1 cellular context compared by ENCODE assay signal in the genomic region with DNA sequence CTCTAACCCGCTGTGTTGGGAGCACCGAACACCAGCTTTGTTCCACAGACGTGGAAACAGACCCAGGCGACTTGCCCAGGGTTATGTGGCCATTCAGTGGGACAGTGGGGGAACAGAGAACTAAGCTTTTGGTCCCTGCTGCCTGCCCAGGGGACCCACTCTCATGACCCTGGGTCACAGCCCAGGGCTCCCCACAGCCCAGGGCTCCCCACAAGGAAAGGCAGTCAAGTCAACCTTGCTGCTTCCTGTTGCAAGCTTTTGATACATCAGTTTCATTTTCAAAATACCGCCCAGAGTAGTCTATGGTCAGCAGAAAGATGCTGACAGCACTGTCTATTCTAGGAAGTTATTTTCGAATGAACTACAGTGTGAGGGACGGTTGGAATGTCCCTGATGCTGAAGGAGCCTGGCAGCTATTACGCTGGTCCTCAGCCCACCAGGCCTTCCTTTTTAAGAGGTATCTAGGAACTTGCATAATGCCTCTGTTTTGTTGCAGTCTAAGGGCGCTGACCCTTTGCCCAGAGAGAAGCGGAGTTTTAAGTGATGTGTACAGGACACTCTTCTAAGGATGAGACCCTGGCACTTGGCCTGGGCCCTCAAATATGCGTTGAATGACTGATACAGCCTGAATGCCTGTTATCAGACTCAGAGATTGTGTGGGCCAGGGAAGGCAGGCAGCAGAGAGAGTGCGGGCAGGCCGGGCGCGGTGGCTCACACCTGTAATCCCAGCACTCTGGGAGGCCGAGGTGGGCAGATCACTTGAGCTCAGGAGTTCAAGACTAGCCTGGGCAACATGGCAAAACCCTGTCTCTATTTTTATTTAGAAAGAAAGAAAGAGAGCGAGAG.
TF ChIP-seq lines count a peak whose summit lies in the region.

No MANE protein-coding gene starts in this region.

TF ChIP-seq in GM23338, 12 proteins besides CTCF, POLR2A, EP300 and RAD21 (continued from another document):
- TF ChIP-seq, protein P1, sequence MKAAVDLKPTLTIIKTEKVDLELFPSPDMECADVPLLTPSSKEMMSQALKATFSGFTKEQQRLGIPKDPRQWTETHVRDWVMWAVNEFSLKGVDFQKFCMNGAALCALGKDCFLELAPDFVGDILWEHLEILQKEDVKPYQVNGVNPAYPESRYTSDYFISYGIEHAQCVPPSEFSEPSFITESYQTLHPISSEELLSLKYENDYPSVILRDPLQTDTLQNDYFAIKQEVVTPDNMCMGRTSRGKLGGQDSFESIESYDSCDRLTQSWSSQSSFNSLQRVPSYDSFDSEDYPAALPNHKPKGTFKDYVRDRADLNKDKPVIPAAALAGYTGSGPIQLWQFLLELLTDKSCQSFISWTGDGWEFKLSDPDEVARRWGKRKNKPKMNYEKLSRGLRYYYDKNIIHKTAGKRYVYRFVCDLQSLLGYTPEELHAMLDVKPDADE (IDR thresholded peaks at IDR 0.05): no peak
- TF ChIP-seq, protein P2, sequence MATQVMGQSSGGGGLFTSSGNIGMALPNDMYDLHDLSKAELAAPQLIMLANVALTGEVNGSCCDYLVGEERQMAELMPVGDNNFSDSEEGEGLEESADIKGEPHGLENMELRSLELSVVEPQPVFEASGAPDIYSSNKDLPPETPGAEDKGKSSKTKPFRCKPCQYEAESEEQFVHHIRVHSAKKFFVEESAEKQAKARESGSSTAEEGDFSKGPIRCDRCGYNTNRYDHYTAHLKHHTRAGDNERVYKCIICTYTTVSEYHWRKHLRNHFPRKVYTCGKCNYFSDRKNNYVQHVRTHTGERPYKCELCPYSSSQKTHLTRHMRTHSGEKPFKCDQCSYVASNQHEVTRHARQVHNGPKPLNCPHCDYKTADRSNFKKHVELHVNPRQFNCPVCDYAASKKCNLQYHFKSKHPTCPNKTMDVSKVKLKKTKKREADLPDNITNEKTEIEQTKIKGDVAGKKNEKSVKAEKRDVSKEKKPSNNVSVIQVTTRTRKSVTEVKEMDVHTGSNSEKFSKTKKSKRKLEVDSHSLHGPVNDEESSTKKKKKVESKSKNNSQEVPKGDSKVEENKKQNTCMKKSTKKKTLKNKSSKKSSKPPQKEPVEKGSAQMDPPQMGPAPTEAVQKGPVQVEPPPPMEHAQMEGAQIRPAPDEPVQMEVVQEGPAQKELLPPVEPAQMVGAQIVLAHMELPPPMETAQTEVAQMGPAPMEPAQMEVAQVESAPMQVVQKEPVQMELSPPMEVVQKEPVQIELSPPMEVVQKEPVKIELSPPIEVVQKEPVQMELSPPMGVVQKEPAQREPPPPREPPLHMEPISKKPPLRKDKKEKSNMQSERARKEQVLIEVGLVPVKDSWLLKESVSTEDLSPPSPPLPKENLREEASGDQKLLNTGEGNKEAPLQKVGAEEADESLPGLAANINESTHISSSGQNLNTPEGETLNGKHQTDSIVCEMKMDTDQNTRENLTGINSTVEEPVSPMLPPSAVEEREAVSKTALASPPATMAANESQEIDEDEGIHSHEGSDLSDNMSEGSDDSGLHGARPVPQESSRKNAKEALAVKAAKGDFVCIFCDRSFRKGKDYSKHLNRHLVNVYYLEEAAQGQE (IDR thresholded peaks at IDR 0.05; ENCODE audit: unreplicated experiment): no peak
- no peak for TF ChIP-seq EZH2 (IDR thresholded peaks at IDR 0.05; ENCODE audit: low read depth, unreplicated experiment)
- no peak for TF ChIP-seq NANOG (IDR thresholded peaks at IDR 0.05; ENCODE audit: borderline replicate concordance)
- TF ChIP-seq JUNB (IDR thresholded peaks at IDR 0.05; ENCODE audit: unreplicated experiment): no peak
- no peak for TF ChIP-seq CREB1 (CRISPR knock-in tag; IDR thresholded peaks at IDR 0.05; ENCODE audit: low read depth)
- TF ChIP-seq ZNF331 (CRISPR knock-in tag; IDR thresholded peaks at IDR 0.05; ENCODE audit: low read depth): no peak
